Comparison of ENCODE assay signal across 24 cellular contexts in genomic region chr19:7137120-7137519, GRCh38.
"Had no signal": no experiment of that assay in that cellular context is flagged by ENCODE, and none has a peak within 500 bp of the region (broad histone marks: within the 10 kb centered on the region; RNA-seq: fewer than 3 reads in every experiment).

No MANE protein-coding gene starts in this region.

- H3K27me3 ChIP-seq: brain microvascular endothelial cell, cardiac muscle cell had no signal

- FAIRE-seq: TTC549 had no signal

- H3K27ac ChIP-seq: brain microvascular endothelial cell, cardiac muscle cell, PC-9, VCaP had no signal

- H3K4me3 ChIP-seq: cardiac muscle cell, PC-9 had no signal

- ATAC-seq: activated CD4-positive, alpha-beta T cell treated with anti-CD3 and anti-CD28 coated beads for 36 hours; activated T-helper 17 cell treated with anti-CD3 and anti-CD28 coated beads, Interleukin-2, amount 50 U/mL, for 72 hours; T-cell had no signal

- H2AFZ ChIP-seq: PC-9 had no signal

- H3K4me2 ChIP-seq: PC-9 had no signal

- H3K36me3 ChIP-seq: brain microvascular endothelial cell had no signal

- DNase-seq: activated CD4-positive, alpha-beta memory T cell treated with anti-CD3 and anti-CD28 coated beads, Interleukin-2, amount 10 ng/mL, durations not matched to agents 7 days and 5 days; activated CD4-positive, alpha-beta T cell treated with anti-CD3 and anti-CD28 coated beads for 36 hours; activated CD4-positive, alpha-beta T cell treated with anti-CD3 and anti-CD28 coated beads, Interleukin-2, amount 50 U/mL, for 1 hour; activated gamma-delta T cell; activated naive CD4-positive, alpha-beta T cell treated with anti-CD3 and anti-CD28 coated beads for 36 hours; activated T-cell treated with anti-CD3 and anti-CD28 coated beads for 4 hours; activated T-cell treated with anti-CD3 and anti-CD28 coated beads, Interleukin-2, amount 50 U/mL, for 48 hours; brain microvascular endothelial cell; Kasumi-1; NCI-H1105 treated with DMSO at 0.1 percent for 48 hours; NCI-H1436 treated with DMSO at 0.1 percent for 48 hours; NCI-H187; NCI-H2081; NCI-H226; NCI-H526; PC-9; SHP77 treated with DMSO at 0.1 percent for 48 hours; T-cell; T-helper 2 cell; T1000 had no signal
